ENCODE assay signal across 27 cellular contexts in genomic region chr12:80643961-80644360, GRCh38.
"Had no signal": no experiment of that assay in that cellular context is flagged by ENCODE, and none has a peak within 500 bp of the region (broad histone marks: within the 10 kb centered on the region; RNA-seq: fewer than 3 reads in every experiment).

No MANE protein-coding gene starts in this region.

- H3K27ac Mint-ChIP-seq: endodermal cell; immature natural killer cell; naive thymus-derived CD8-positive, alpha-beta T cell; nephron progenitor cell; stimulated activated memory B cell treated with anti-CD40 and anti-IgM and Interleukin-4, amounts not matched to agents 10 μg/mL and 1 μg/mL and 100 μg/mL, for 72 hours had no signal

- H3K36me3 Mint-ChIP-seq: immature natural killer cell; naive thymus-derived CD8-positive, alpha-beta T cell; stimulated activated memory B cell treated with anti-CD40 and anti-IgM and Interleukin-4, amounts not matched to agents 10 μg/mL and 1 μg/mL and 100 μg/mL, for 72 hours had no signal

- H3K4me1 ChIP-seq: esophagus muscularis mucosa, heart right ventricle, lower lobe of right lung, sigmoid colon, spleen, tibial nerve, upper lobe of left lung had no signal

- H3K4me3 ChIP-seq: esophagus muscularis mucosa, heart right ventricle, lower lobe of right lung, ovary, psoas muscle, sigmoid colon, skin epidermis, spleen, thoracic aorta, tibial nerve, upper lobe of left lung had no signal

- H3K27me3 ChIP-seq: esophagus muscularis mucosa, heart right ventricle, ovary, sigmoid colon, spleen, tibial nerve, upper lobe of left lung had no signal

- H3K9me3 ChIP-seq: esophagus muscularis mucosa, lower lobe of right lung, ovary, psoas muscle, sigmoid colon, spleen, thoracic aorta, tibial nerve, upper lobe of left lung had no signal

- H3K27me3 Mint-ChIP-seq: naive thymus-derived CD8-positive, alpha-beta T cell; stimulated activated memory B cell treated with anti-CD40 and anti-IgM and Interleukin-4, amounts not matched to agents 10 μg/mL and 1 μg/mL and 100 μg/mL, for 72 hours had no signal

- H3K27ac ChIP-seq: esophagus muscularis mucosa, heart right ventricle, lower lobe of right lung, ovary, psoas muscle, sigmoid colon, skin epidermis, spleen, thoracic aorta, tibial nerve, upper lobe of left lung had no signal

- H3K9me3 Mint-ChIP-seq: endodermal cell, nephron progenitor cell had no signal

- H3K4me1 Mint-ChIP-seq: immature natural killer cell; naive thymus-derived CD8-positive, alpha-beta T cell; stimulated activated memory B cell treated with anti-CD40 and anti-IgM and Interleukin-4, amounts not matched to agents 10 μg/mL and 1 μg/mL and 100 μg/mL, for 72 hours had no signal

- ATAC-seq: heart right ventricle; left ventricle myocardium superior; lower lobe of right lung; naive thymus-derived CD8-positive, alpha-beta T cell; psoas muscle; right cardiac atrium; stimulated activated memory B cell treated with anti-CD40 and anti-IgM and Interleukin-4, amounts not matched to agents 10 μg/mL and 1 μg/mL and 100 μg/mL, for 72 hours; stimulated activated naive CD8-positive, alpha-beta T cell treated with anti-CD3 and anti-CD28 coated beads, Interleukin-15, Interleukin-2, amounts not matched to agents 100 U/mL and 50 U/mL, for 24 hours had no signal

- DNase-seq: effector CD8-positive, alpha-beta T cell; endodermal cell; foreskin melanocyte; glutamatergic neuron; heart right ventricle; hippocampal formation; immature natural killer cell; left ventricle myocardium superior; lower lobe of right lung; naive thymus-derived CD8-positive, alpha-beta T cell; nephron progenitor cell; nucleus accumbens; ovary; posterior cingulate gyrus; psoas muscle; right cardiac atrium; sigmoid colon; spleen; stimulated activated CD4-positive, alpha-beta T cell treated with anti-CD3 and anti-CD28 coated beads, Interleukin-4, amount 100 ng/mL, for 4 hours; stimulated activated naive CD8-positive, alpha-beta T cell treated with anti-CD3 and anti-CD28 coated beads, Interleukin-15, Interleukin-2, amounts not matched to agents 100 U/mL and 50 U/mL, for 24 hours; substantia nigra; upper lobe of left lung had no signal

- H3K36me3 ChIP-seq: esophagus muscularis mucosa, heart right ventricle, lower lobe of right lung, ovary, sigmoid colon, spleen, thoracic aorta, tibial nerve, upper lobe of left lung had no signal

- H3K4me3 Mint-ChIP-seq: endodermal cell; immature natural killer cell; naive thymus-derived CD8-positive, alpha-beta T cell; nephron progenitor cell; stimulated activated memory B cell treated with anti-CD40 and anti-IgM and Interleukin-4, amounts not matched to agents 10 μg/mL and 1 μg/mL and 100 μg/mL, for 72 hours had no signal
